Comparison of ENCODE assay signal across 7 cellular contexts in the genomic region with DNA sequence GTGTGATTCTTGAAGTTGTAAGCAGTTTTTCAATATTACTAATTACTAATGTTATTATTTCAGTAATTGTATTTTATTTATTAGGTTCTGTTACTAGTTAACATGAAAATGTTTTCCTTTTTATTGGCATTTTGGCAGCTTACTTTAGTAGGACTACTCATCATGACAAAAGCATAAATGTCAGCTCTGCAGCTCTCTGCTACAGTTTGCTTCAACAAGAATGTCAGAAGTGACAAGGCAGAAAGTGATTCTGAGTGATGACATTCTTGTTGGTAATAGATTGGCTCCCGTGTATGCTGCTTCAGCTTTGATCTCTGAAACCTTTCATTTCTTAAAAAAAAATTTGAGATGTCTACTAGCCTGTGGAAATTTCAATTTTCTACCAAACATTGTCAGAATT.
"Had no signal": no experiment of that assay in that cellular context is flagged by ENCODE, and none has a peak within 500 bp of the region (broad histone marks: within the 10 kb centered on the region; RNA-seq: fewer than 3 reads in every experiment).

No MANE protein-coding gene starts in this region.

- H3K9me3 ChIP-seq: HAP-1 had no signal

- H3K4me1 ChIP-seq: HAP-1 had no signal

- H3K27ac ChIP-seq: GM23248 had no signal

- H2AFZ ChIP-seq: GM23248 had no signal

- H3K4me3 ChIP-seq: GM23248, HAP-1, K562 had no signal

- DNase-seq: GM23248, H7, HFFc6, IMR-90 had no signal

- H3K9ac ChIP-seq: GM23248 had no signal

- H3K36me3 ChIP-seq: HAP-1 had no signal

- FAIRE-seq: HTR-8/SVneo, K562 had no signal
